In genomic region chr1:69551476-69552324, GRCh38 we compare ENCODE assay signal across 1 cellular context.
TF ChIP-seq lines count a peak whose summit lies in the region.

No MANE protein-coding gene starts in this region.

TF ChIP-seq in K562, 482 proteins besides CTCF, POLR2A, EP300 and RAD21 (continued from another document and continues in another):
- TF ChIP-seq MLX (CRISPR knock-in tag; conservative IDR thresholded peaks at IDR 0.05) (no peak), TAF1 (IDR thresholded peaks at IDR 0.05; ENCODE audit: control insufficient read depth, extremely low read depth, insufficient read depth, low read length, severe bottlenecking) (peak; percentile 42), LEF1 (IDR thresholded peaks at IDR 0.05) (no peak), ZNF395 (CRISPR knock-in tag; IDR thresholded peaks at IDR 0.05) (no peak), SAP30 (IDR thresholded peaks at IDR 0.05; ENCODE audit: borderline replicate concordance, insufficient read depth, low read depth, low read length, poor library complexity, severe bottlenecking) (no peak), PKNOX1 (IDR thresholded peaks at IDR 0.05) (peak; percentile 86), KHSRP (IDR thresholded peaks at IDR 0.05) (no peak), POLR2AphosphoS5 (IDR thresholded peaks at IDR 0.05; ENCODE audit: control insufficient read depth, insufficient read depth, low read depth, low read length) (peak; percentile 68), MNT (conservative IDR thresholded peaks at IDR 0.05) (peak; percentile 58 to 60), RBM15 (IDR thresholded peaks at IDR 0.05; ENCODE audit: insufficient read depth, low read length) (no peak), YY1 (IDR thresholded peaks at IDR 0.05; ENCODE audit: borderline replicate concordance in 1 of 3, control insufficient read depth in 1 of 3, extremely low read depth in 1 of 3, insufficient read depth in 3 of 3, insufficient read length in 1 of 3, insufficient replicate concordance in 2 of 3, low read depth in 1 of 3, low read length in 2 of 3) (peak; percentile 78 to 97 (median 82)), FOXA3 (CRISPR knock-in tag; conservative IDR thresholded peaks at IDR 0.05 in 1 of 2, IDR thresholded peaks at IDR 0.05 in 1 of 2) (peak in 1 of 2 experiments; percentile 42; a peak in 1 of 4 replicates), RFX1 (IDR thresholded peaks at IDR 0.05) (no peak), NFRKB (IDR thresholded peaks at IDR 0.05; ENCODE audit: low read depth) (peak; percentile 97), ATF1 (CRISPR knock-in tag; IDR thresholded peaks at IDR 0.05) (no peak), ATF1 (tag; IDR thresholded peaks at IDR 0.05) (peak; percentile 28; the same call in 1 of the 2 replicates), HMBOX1 (IDR thresholded peaks at IDR 0.05) (0 out of 2 replicates have a peak, but pooled peaks have one; percentile 25), SMAD2 (IDR thresholded peaks at IDR 0.05; ENCODE audit: low read depth, low read length) (no peak), ZBTB11 (CRISPR knock-in tag; IDR thresholded peaks at IDR 0.05) (0 out of 6 replicates have a peak, but pooled peaks of 1 of the 3 experiments have one; percentile 27), SP2 (IDR thresholded peaks at IDR 0.05; ENCODE audit: extremely low read depth, low read depth, low read length, poor library complexity, severe bottlenecking) (no peak), KDM1A (IDR thresholded peaks at IDR 0.05) (no peak), TEAD4 (IDR thresholded peaks at IDR 0.05; ENCODE audit: low read length) (peak; percentile 73), TEAD4 (CRISPR knock-in tag; IDR thresholded peaks at IDR 0.05; ENCODE audit: borderline replicate concordance) (no peak), HNRNPH1 (optimal IDR thresholded peaks at IDR 0.05; ENCODE audit: low read depth, low read length) (no peak), ZNF592 (IDR thresholded peaks at IDR 0.05) (peak; percentile 53; the same call in 1 of the 2 replicates), MTF1 (CRISPR knock-in tag; IDR thresholded peaks at IDR 0.05; ENCODE audit: borderline replicate concordance) (no peak), MAFG (tag; conservative IDR thresholded peaks at IDR 0.05) (no peak), NBN (IDR thresholded peaks at IDR 0.05; ENCODE audit: low read depth) (no peak), DMBX1 (CRISPR knock-in tag; IDR thresholded peaks at IDR 0.05; ENCODE audit: borderline replicate concordance) (0 out of 2 replicates have a peak, but pooled peaks have one; percentile 19), ZNF785 (CRISPR knock-in tag; IDR thresholded peaks at IDR 0.05) (no peak), MAX (CRISPR knock-in tag; IDR thresholded peaks at IDR 0.05) (peak; percentile 41; the same call in 1 of the 2 replicates), RBFOX2 (IDR thresholded peaks at IDR 0.05; ENCODE audit: low read depth, low read length) (0 out of 2 replicates have a peak, but pooled peaks have one; percentile 30), CEBPG (CRISPR knock-in tag; IDR thresholded peaks at IDR 0.05) (no peak), CEBPG (tag; conservative IDR thresholded peaks at IDR 0.05 in 1 of 2, IDR thresholded peaks at IDR 0.05 in 1 of 2) (0 out of 4 replicates have a peak, but pooled peaks of 1 of the 2 experiments have one; percentile 13), ZNF778 (CRISPR knock-in tag; IDR thresholded peaks at IDR 0.05) (no peak), FOXM1 (IDR thresholded peaks at IDR 0.05; ENCODE audit: low read depth) (no peak), FOXM1 (CRISPR knock-in tag; IDR thresholded peaks at IDR 0.05; ENCODE audit: low read depth) (no peak), NFXL1 (CRISPR knock-in tag; IDR thresholded peaks at IDR 0.05) (no peak), NR2C2 (CRISPR knock-in tag; IDR thresholded peaks at IDR 0.05) (no peak), NR2C2 (tag; IDR thresholded peaks at IDR 0.05) (0 out of 2 replicates have a peak, but pooled peaks have one; percentile 16), CCNT2 (IDR thresholded peaks at IDR 0.05; ENCODE audit: borderline replicate concordance, extremely low read depth, insufficient read length, low read depth, low read length) (no peak), SRF (CRISPR knock-in tag; IDR thresholded peaks at IDR 0.05) (no peak), PREB (CRISPR knock-in tag; IDR thresholded peaks at IDR 0.05) (no peak), ZNF639 (CRISPR knock-in tag; conservative IDR thresholded peaks at IDR 0.05 in 1 of 2, IDR thresholded peaks at IDR 0.05 in 1 of 2) (no peak), RCOR1 (IDR thresholded peaks at IDR 0.05; ENCODE audit: borderline replicate concordance in 1 of 2, low read depth in 2 of 2, low read length in 2 of 2) (no peak), SMARCB1 (IDR thresholded peaks at IDR 0.05; ENCODE audit: insufficient read length, low read depth) (no peak), RBM14 (IDR thresholded peaks at IDR 0.05; ENCODE audit: borderline replicate concordance, insufficient read depth, low read depth, low read length) (no peak), KAT8 (IDR thresholded peaks at IDR 0.05; ENCODE audit: low read depth) (peak; percentile 74), ZNF324 (CRISPR knock-in tag; IDR thresholded peaks at IDR 0.05) (no peak), KAT7 (CRISPR knock-in tag; IDR thresholded peaks at IDR 0.05; ENCODE audit: borderline replicate concordance) (no peak), MYNN (IDR thresholded peaks at IDR 0.05) (no peak), MYNN (CRISPR knock-in tag; IDR thresholded peaks at IDR 0.05) (no peak)
